Comparison of ENCODE assay signal across 32 cellular contexts in genomic region chr15:48674876-48675275, GRCh38. TPM values are rescaled to one million over a fixed set of nuclear protein-coding genes. Genes with fewer than 3 reads are reported as not detected.
DNase-seq lines count a peak whose midpoint lies in the region; ATAC-seq and TF ChIP-seq lines count a peak whose summit lies in the region.
"Had no signal": no experiment of that assay in that cellular context is flagged by ENCODE, and none has a peak within 500 bp of the region (broad histone marks: within the 10 kb centered on the region; RNA-seq: fewer than 3 reads in every experiment).

No MANE protein-coding gene starts in this region.

- H3K27me3 ChIP-seq in GM23338 (ENCODE audit: insufficient read depth) (no peaks in the 10 kb centered on the region), upper lobe of right lung (no peaks in the 10 kb centered on the region)
- H3K27me3 ChIP-seq: neutrophil had no signal

- H4K20me1 ChIP-seq in GM23338 (replicated peaks; ENCODE audit: insufficient read depth) = no peaks in the 10 kb centered on the region

- H3K27ac Mint-ChIP-seq in osteocyte (ENCODE audit: unreplicated experiment) (peak overlapping the region; percentile 78), GM23338 (no peak overlapping the region)
- H3K27ac Mint-ChIP-seq: activated CD4-positive, alpha-beta T cell treated with anti-CD3 and anti-CD28 coated beads for 36 hours; activated CD8-positive, alpha-beta T cell treated with anti-CD3 and anti-CD28 coated beads, Interleukin-2, amount 10 ng/mL, durations not matched to agents 7 days and 5 days; activated naive CD4-positive, alpha-beta T cell treated with anti-CD3 and anti-CD28 coated beads, Interleukin-2, amount 10 ng/mL, durations not matched to agents 7 days and 5 days; CD14-positive monocyte; naive B cell; stimulated activated naive B cell treated with anti-CD40 and anti-IgM and Interleukin-4, amounts not matched to agents 10 μg/mL and 1 μg/mL and 100 μg/mL, for 72 hours; T-helper 2 cell treated with Interferon-gamma antibody and Interleukin-4, amounts not matched to agents 5 μg/mL and 100 μg/mL, for 36 hours had no signal

- H3K79me2 ChIP-seq in GM23338 (replicated peaks; ENCODE audit: insufficient read depth) = no peaks in the 10 kb centered on the region

- H3K4me2 ChIP-seq in GM23338 = no peak overlapping the region

- ATAC-seq in GM23338 = no peak
- no peak for ATAC-seq in upper lobe of right lung
- ATAC-seq: activated CD4-positive, alpha-beta T cell treated with anti-CD3 and anti-CD28 coated beads for 36 hours; activated CD8-positive, alpha-beta T cell treated with anti-CD3 and anti-CD28 coated beads, Interleukin-2, amount 10 ng/mL, durations not matched to agents 7 days and 5 days; stimulated activated naive B cell treated with anti-CD40 and anti-IgM and Interleukin-4, amounts not matched to agents 10 μg/mL and 1 μg/mL and 100 μg/mL, for 72 hours had no signal

- H3K4me3 ChIP-seq in fibroblast of mammary gland (ENCODE audit: control insufficient read depth, low read depth, low read length) (no peak overlapping the region), GM23338 (no peak overlapping the region), upper lobe of right lung (no peak overlapping the region)
- H3K4me3 ChIP-seq: coronary artery had no signal

- intact Hi-C loops in upper lobe of right lung (cut with DNase I) = no loop called here

- H3K4me1 ChIP-seq in GM23338 (ENCODE audit: insufficient read depth) (no peaks in the 10 kb centered on the region), upper lobe of right lung (no peaks in the 10 kb centered on the region)
- H3K4me1 ChIP-seq: Caco-2 had no signal

- H3F3A ChIP-seq in GM23338 (replicated peaks; ENCODE audit: low read depth) = no peaks in the 10 kb centered on the region

- no peaks in the 10 kb centered on the region for H3K9me3 ChIP-seq in upper lobe of right lung
- H3K9me3 ChIP-seq: Caco-2, neutrophil had no signal

- DNase-seq in EL (peak; percentile 71), RPMI7951 (ENCODE audit: low read depth) (peak; percentile 28), fibroblast of mammary gland (ENCODE audit: low read depth) (peak; percentile 64), osteocyte (ENCODE audit: extremely low spot score, unreplicated experiment) (no peak), GM23338 (ENCODE audit: low spot score) (no peak), upper lobe of right lung (no peak), NCI-H1417 treated with DMSO at 0.1 percent for 48 hours (lab: John Stamatoyannopoulos, UW) (no peak)
- no peak for DNase-seq in NK-92 treated with Interleukin-12 subunit alpha and Interleukin-12 subunit beta, amount 100 ng/mL, for 24 hours (lab: John Stamatoyannopoulos, UW)
- DNase-seq: activated CD4-positive, alpha-beta T cell treated with anti-CD3 and anti-CD28 coated beads for 36 hours; activated CD8-positive, alpha-beta T cell treated with anti-CD3 and anti-CD28 coated beads, Interleukin-2, amount 10 ng/mL, durations not matched to agents 7 days and 5 days; activated naive CD4-positive, alpha-beta T cell treated with anti-CD3 and anti-CD28 coated beads, Interleukin-2, amount 10 ng/mL, durations not matched to agents 7 days and 5 days; amygdala; Caco-2; effector CD8-positive, alpha-beta T cell; GOT3; KG1; kidney; midbrain; naive B cell; NCI-H1436; NCI-H2081 treated with DMSO at 0.1 percent for 48 hours; NCI-H2227 treated with DMSO at 0.1 percent for 48 hours; NCI-H526; SHP77; stimulated activated naive B cell treated with anti-CD40 and anti-IgM and Interleukin-4, amounts not matched to agents 10 μg/mL and 1 μg/mL and 100 μg/mL, for 72 hours; substantia nigra had no signal

- no peaks in the 10 kb centered on the region for H3K36me3 ChIP-seq in GM23338 (ENCODE audit: insufficient read depth)
- H3K36me3 ChIP-seq in upper lobe of right lung = no peaks in the 10 kb centered on the region
- H3K36me3 ChIP-seq: neutrophil had no signal

- no peaks in the 10 kb centered on the region for H3K9me3 Mint-ChIP-seq in osteocyte (ENCODE audit: unreplicated experiment)
- no peaks in the 10 kb centered on the region for H3K9me3 Mint-ChIP-seq in GM23338
- H3K9me3 Mint-ChIP-seq: activated naive CD4-positive, alpha-beta T cell treated with anti-CD3 and anti-CD28 coated beads, Interleukin-2, amount 10 ng/mL, durations not matched to agents 7 days and 5 days; naive B cell; stimulated activated naive B cell treated with anti-CD40 and anti-IgM and Interleukin-4, amounts not matched to agents 10 μg/mL and 1 μg/mL and 100 μg/mL, for 72 hours; T-helper 2 cell treated with Interferon-gamma antibody and Interleukin-4, amounts not matched to agents 5 μg/mL and 100 μg/mL, for 36 hours had no signal

- H3K27me3 Mint-ChIP-seq in osteocyte (ENCODE audit: unreplicated experiment) (no peaks in the 10 kb centered on the region), GM23338 (ENCODE audit: insufficient read depth, low read depth, poor library complexity) (no peaks in the 10 kb centered on the region)

- peaks cover 21% of the 10 kb centered on the region for H3K9me2 ChIP-seq in GM23338 (ENCODE audit: insufficient read depth)

- H3K36me3 Mint-ChIP-seq in osteocyte (ENCODE audit: unreplicated experiment) (no peaks in the 10 kb centered on the region), GM23338 (ENCODE audit: low read depth) (no peaks in the 10 kb centered on the region)
- H3K36me3 Mint-ChIP-seq: activated naive CD4-positive, alpha-beta T cell treated with anti-CD3 and anti-CD28 coated beads, Interleukin-2, amount 10 ng/mL, durations not matched to agents 7 days and 5 days; CD14-positive monocyte; naive B cell had no signal

- TF ChIP-seq CTCF in fibroblast of mammary gland (conservative IDR thresholded peaks at IDR 0.05; ENCODE audit: control insufficient read depth, insufficient read depth, low read depth, low read length) (no peak), osteocyte (IDR thresholded peaks at IDR 0.05) (no peak), GM23338 (conservative IDR thresholded peaks at IDR 0.05; ENCODE audit: low read depth in 2 of 2) (no peak), upper lobe of right lung (IDR thresholded peaks at IDR 0.05) (no peak)

- peaks cover 49% of the 10 kb centered on the region for H3K4me1 Mint-ChIP-seq in osteocyte (ENCODE audit: unreplicated experiment)
- H3K4me1 Mint-ChIP-seq in GM23338 = no peaks in the 10 kb centered on the region
- H3K4me1 Mint-ChIP-seq: activated CD4-positive, alpha-beta T cell treated with anti-CD3 and anti-CD28 coated beads for 36 hours; activated naive CD4-positive, alpha-beta T cell treated with anti-CD3 and anti-CD28 coated beads, Interleukin-2, amount 10 ng/mL, durations not matched to agents 7 days and 5 days; CD14-positive monocyte; naive B cell; stimulated activated naive B cell treated with anti-CD40 and anti-IgM and Interleukin-4, amounts not matched to agents 10 μg/mL and 1 μg/mL and 100 μg/mL, for 72 hours had no signal

- no peak overlapping the region for H2AFZ ChIP-seq in GM23338

- H3K27ac ChIP-seq in GM23338 (ENCODE audit: low read depth) (no peak overlapping the region), upper lobe of right lung (no peak overlapping the region)
- H3K27ac ChIP-seq: coronary artery, HL-60, neutrophil, VCaP had no signal

- H3K4me3 Mint-ChIP-seq in osteocyte (ENCODE audit: unreplicated experiment) (no peak overlapping the region), GM23338 (no peak overlapping the region)
- H3K4me3 Mint-ChIP-seq: activated CD4-positive, alpha-beta T cell treated with anti-CD3 and anti-CD28 coated beads for 36 hours; activated CD8-positive, alpha-beta T cell treated with anti-CD3 and anti-CD28 coated beads, Interleukin-2, amount 10 ng/mL, durations not matched to agents 7 days and 5 days; activated naive CD4-positive, alpha-beta T cell treated with anti-CD3 and anti-CD28 coated beads, Interleukin-2, amount 10 ng/mL, durations not matched to agents 7 days and 5 days; CD14-positive monocyte; naive B cell; stimulated activated naive B cell treated with anti-CD40 and anti-IgM and Interleukin-4, amounts not matched to agents 10 μg/mL and 1 μg/mL and 100 μg/mL, for 72 hours; T-helper 2 cell treated with Interferon-gamma antibody and Interleukin-4, amounts not matched to agents 5 μg/mL and 100 μg/mL, for 36 hours had no signal

TF ChIP-seq in GM23338, 12 proteins besides CTCF, POLR2A, EP300 and RAD21 (continues in another document):
- TF ChIP-seq ZNF331 (CRISPR knock-in tag; IDR thresholded peaks at IDR 0.05; ENCODE audit: low read depth) (no peak), STAT1 (IDR thresholded peaks at IDR 0.05; ENCODE audit: unreplicated experiment) (no peak)

RNA-seq across cellular contexts. Expression of gene FBN1, which starts 29.4 kb away (rescaled TPM):
- total RNA-seq in RPMI7951 (2014; rRNA removed; shearing (Covaris generic)) = 194 and 208 TPM in 2 replicates
- total RNA-seq in osteocyte = 1,012 and 1,104 TPM in 2 replicates
- total RNA-seq in GM23338 (2014; rRNA removed; shearing (Covaris generic)) = 3.5 and 3.8 TPM in 2 replicates
- polyA plus RNA-seq in GM23338 (2016; fragmentation: Nextera tagmentation; extraction: Ambion mirVana) = 1.2 and 1.9 TPM in 2 replicates
- total RNA-seq in upper lobe of right lung = 46.9 TPM
- polyA plus RNA-seq: CD14-positive monocyte had no signal

Comparison
In these comparisons a context has a peak if more than half of its experiments do, and no peak if none do; other contexts are left out.
1. DNase-seq: peak in EL (single experiment), RPMI7951 (single experiment) and fibroblast of mammary gland (single experiment); none in osteocyte (single experiment), GM23338 (single experiment), upper lobe of right lung (single experiment), NK-92 treated with Interleukin-12 subunit alpha and Interleukin-12 subunit beta, amount 100 ng/mL, for 24 hours (single experiment) and NCI-H1417 treated with DMSO at 0.1 percent for 48 hours (single experiment).
2. RNA of gene FBN1, which starts 29.4 kb away (total RNA-seq): 1,012 to 1,104 TPM in osteocyte, 194 to 208 TPM in RPMI7951 and 46.9 TPM in upper lobe of right lung (single experiment); 3.5 to 3.8 TPM in GM23338; every median in the first group is over 10 times any median in the second.